In genomic region chr11:110337570-110338193, GRCh38 we compare ENCODE assay signal across 12 cellular contexts. TPM values are rescaled to one million over a fixed set of nuclear protein-coding genes. Genes with fewer than 3 reads are reported as not detected.
DNase-seq lines count a peak whose midpoint lies in the region; ATAC-seq and TF ChIP-seq lines count a peak whose summit lies in the region.
"Had no signal": no experiment of that assay in that cellular context is flagged by ENCODE, and none has a peak within 500 bp of the region (broad histone marks: within the 10 kb centered on the region; RNA-seq: fewer than 3 reads in every experiment).

No MANE protein-coding gene starts in this region.

- peak overlapping the region; percentile 35 for H3K27ac Mint-ChIP-seq in activated B cell treated with CpG ODN at 0.5 μM for 24 hours
- peak overlapping the region in 1 of 2 donors; percentile 76 for H3K27ac Mint-ChIP-seq in stimulated activated naive CD8-positive, alpha-beta T cell treated with anti-CD3 and anti-CD28 coated beads, Interleukin-15, amount 100 ng/mL, for 72 hours

- ATAC-seq in activated B cell treated with CpG ODN at 0.5 μM for 24 hours (ENCODE audit: low read depth) (peak; percentile 54), GM18502 (IDR thresholded peaks at IDR 0.05; ENCODE audit: poor library complexity, unreplicated experiment) (no peak)
- peak; percentile 88 for ATAC-seq in stimulated activated naive CD8-positive, alpha-beta T cell treated with anti-CD3 and anti-CD28 coated beads, Interleukin-15, amount 100 ng/mL, for 72 hours
- ATAC-seq: lower lobe of right lung had no signal

- POLR2A ChIA-PET in activated B cell treated with CpG ODN at 0.5 μM for 24 hours (lab: Charles Lee): no interaction called here

- WGBS in hepatocyte (ENCODE audit: low lambda C conversion rate, missing lambda C conversion rate): 19% methylated on average over 4 of the region's 4 CpGs
- WGBS in esophagus muscularis mucosa: 72% methylated on average over 4 of the region's 4 CpGs

- peaks cover 15% of the 10 kb centered on the region for H3K4me1 Mint-ChIP-seq in activated B cell treated with CpG ODN at 0.5 μM for 24 hours
- peaks cover 51% of the 10 kb centered on the region for H3K4me1 Mint-ChIP-seq in stimulated activated naive CD8-positive, alpha-beta T cell treated with anti-CD3 and anti-CD28 coated beads, Interleukin-15, amount 100 ng/mL, for 72 hours

- H3K4me2 ChIP-seq in hepatocyte: no peak overlapping the region

- TF ChIP-seq POLR2A in esophagus muscularis mucosa (IDR thresholded peaks at IDR 0.05; ENCODE audit: low read depth): no peak

- peak overlapping the region; percentile 36 for H2AFZ ChIP-seq in hepatocyte

- no peak for TF ChIP-seq EP300 in esophagus muscularis mucosa (IDR thresholded peaks at IDR 0.05)

- H3K27me3 Mint-ChIP-seq in activated B cell treated with CpG ODN at 0.5 μM for 24 hours: no peaks in the 10 kb centered on the region
- H3K27me3 Mint-ChIP-seq in stimulated activated naive CD8-positive, alpha-beta T cell treated with anti-CD3 and anti-CD28 coated beads, Interleukin-15, amount 100 ng/mL, for 72 hours: no peaks in the 10 kb centered on the region
- H3K27me3 Mint-ChIP-seq: CD4-positive, alpha-beta memory T cell had no signal

- peak overlapping the region; percentile 87 for H3K27ac ChIP-seq in hepatocyte
- H3K27ac ChIP-seq in esophagus muscularis mucosa (replicated peaks in 1 of 4): no peak overlapping the region
- H3K27ac ChIP-seq: lower lobe of right lung had no signal

- H3K36me3 ChIP-seq in hepatocyte (replicated peaks; ENCODE audit: insufficient read depth, low read depth) (no peaks in the 10 kb centered on the region), esophagus muscularis mucosa (no peaks in the 10 kb centered on the region)
- H3K36me3 ChIP-seq: lower lobe of right lung, MG63 had no signal

- H3K4me3 Mint-ChIP-seq in activated B cell treated with CpG ODN at 0.5 μM for 24 hours: no peak overlapping the region
- H3K4me3 Mint-ChIP-seq in stimulated activated naive CD8-positive, alpha-beta T cell treated with anti-CD3 and anti-CD28 coated beads, Interleukin-15, amount 100 ng/mL, for 72 hours: peak overlapping the region; percentile 39 to 48
- H3K4me3 Mint-ChIP-seq: CD4-positive, alpha-beta memory T cell had no signal

- no peaks in the 10 kb centered on the region for H3K36me3 Mint-ChIP-seq in activated B cell treated with CpG ODN at 0.5 μM for 24 hours (ENCODE audit: low read depth)
- H3K36me3 Mint-ChIP-seq: CD4-positive, alpha-beta memory T cell had no signal

- H3K4me3 ChIP-seq in hepatocyte (no peak overlapping the region), esophagus muscularis mucosa (no peak overlapping the region)
- H3K4me3 ChIP-seq: lower lobe of right lung, MG63 had no signal

- H3K4me1 ChIP-seq in hepatocyte (ENCODE audit: insufficient read depth): peaks cover 4% of the 10 kb centered on the region
- no peaks in the 10 kb centered on the region for H3K4me1 ChIP-seq in esophagus muscularis mucosa
- H3K4me1 ChIP-seq: lower lobe of right lung had no signal

- CTCF ChIA-PET in activated B cell treated with CpG ODN at 0.5 μM for 24 hours (lab: Charles Lee): no interaction called here

- H3K9me3 ChIP-seq in hepatocyte (ENCODE audit: low read depth) (no peaks in the 10 kb centered on the region), esophagus muscularis mucosa (no peaks in the 10 kb centered on the region)
- H3K9me3 ChIP-seq: lower lobe of right lung, MG63 had no signal

- TF ChIP-seq CTCF in activated B cell treated with CpG ODN at 0.5 μM for 24 hours (IDR thresholded peaks at IDR 0.05): no peak
- no peak for TF ChIP-seq CTCF in hepatocyte (IDR thresholded peaks at IDR 0.05; ENCODE audit: poor library complexity)
- TF ChIP-seq CTCF in esophagus muscularis mucosa (IDR thresholded peaks at IDR 0.05): no peak

- no peaks in the 10 kb centered on the region for H3K9me2 ChIP-seq in hepatocyte (replicated peaks; ENCODE audit: insufficient read depth)

- no peaks in the 10 kb centered on the region for H4K20me1 ChIP-seq in hepatocyte (ENCODE audit: insufficient read depth, poor library complexity, severe bottlenecking)

- intact Hi-C loops in activated B cell treated with CpG ODN at 0.5 μM for 24 hours (cut with micrococcal nuclease) (loop anchor here (1.0 kb wide), 1 partner anchor 9 kb away; no protein-coding TSS in a partner anchor), esophagus muscularis mucosa (cut with DNase I) (no loop called here)

- H3K79me2 ChIP-seq in hepatocyte: no peaks in the 10 kb centered on the region

- DNase-seq in stimulated activated CD4-positive, alpha-beta T cell treated with anti-CD3 and anti-CD28 coated beads, Interleukin-15, amount 100 ng/mL, for 24 hours: peak; percentile 57
- no peak for DNase-seq in stimulated activated CD4-positive, alpha-beta T cell treated with anti-CD3 and anti-CD28 coated beads, Interleukin-2, amount 100 ng/mL, for 48 hours
- DNase-seq in activated B cell treated with CpG ODN at 0.5 μM for 24 hours: no peak
- DNase-seq in hepatocyte (ENCODE audit: low spot score): peak; percentile 67
- peak; percentile 16 to 68 for DNase-seq in stimulated activated naive CD8-positive, alpha-beta T cell treated with anti-CD3 and anti-CD28 coated beads, Interleukin-15, amount 100 ng/mL, for 72 hours
- DNase-seq in SKM-1 treated with dmso at 0.1 percent for 144 hours (lab: John Stamatoyannopoulos, UW; ENCODE audit: unreplicated experiment): no peak
- no peak for DNase-seq in esophagus muscularis mucosa (ENCODE audit: extremely low spot score)
- DNase-seq: activated CD8-positive, alpha-beta memory T cell treated with anti-CD3 and anti-CD28 coated beads, Interleukin-2, amount 50 U/mL, for 4 hours; lower lobe of right lung; MG63 had no signal

- no peaks in the 10 kb centered on the region for H3K9me3 Mint-ChIP-seq in activated B cell treated with CpG ODN at 0.5 μM for 24 hours
- no peaks in the 10 kb centered on the region for H3K9me3 Mint-ChIP-seq in stimulated activated naive CD8-positive, alpha-beta T cell treated with anti-CD3 and anti-CD28 coated beads, Interleukin-15, amount 100 ng/mL, for 72 hours
- H3K9me3 Mint-ChIP-seq: CD4-positive, alpha-beta memory T cell had no signal

- H3K27me3 ChIP-seq in hepatocyte (no peaks in the 10 kb centered on the region), esophagus muscularis mucosa (no peaks in the 10 kb centered on the region)
- H3K27me3 ChIP-seq: MG63 had no signal

RNA-seq across cellular contexts. Expression of gene RDX, which starts 41.3 kb away (rescaled TPM):
- total RNA-seq in activated B cell treated with CpG ODN at 0.5 μM for 24 hours: 27.4 and 27.9 TPM in 2 replicates
- total RNA-seq in hepatocyte: 102 and 106 TPM in 2 replicates
- polyA plus RNA-seq in hepatocyte: 128 and 143 TPM in 2 replicates
- 100 to 1,000 TPM in 1 of 4 donors, 10 to 100 TPM in 3; 86.6 to 105 (median 90.4) TPM for total RNA-seq in esophagus muscularis mucosa

Comparison
In these comparisons a context has a peak if more than half of its experiments do, and no peak if none do; other contexts are left out.
1. DNase-seq: peak in stimulated activated CD4-positive, alpha-beta T cell treated with anti-CD3 and anti-CD28 coated beads, Interleukin-15, amount 100 ng/mL, for 24 hours (single experiment), hepatocyte (single experiment) and stimulated activated naive CD8-positive, alpha-beta T cell treated with anti-CD3 and anti-CD28 coated beads, Interleukin-15, amount 100 ng/mL, for 72 hours (2 of 2); none in stimulated activated CD4-positive, alpha-beta T cell treated with anti-CD3 and anti-CD28 coated beads, Interleukin-2, amount 100 ng/mL, for 48 hours (0 of 2), activated B cell treated with CpG ODN at 0.5 μM for 24 hours (single experiment), SKM-1 treated with dmso at 0.1 percent for 144 hours (single experiment) and esophagus muscularis mucosa (single experiment).